10 cellular contexts compared by ENCODE assay signal in the genomic region with DNA sequence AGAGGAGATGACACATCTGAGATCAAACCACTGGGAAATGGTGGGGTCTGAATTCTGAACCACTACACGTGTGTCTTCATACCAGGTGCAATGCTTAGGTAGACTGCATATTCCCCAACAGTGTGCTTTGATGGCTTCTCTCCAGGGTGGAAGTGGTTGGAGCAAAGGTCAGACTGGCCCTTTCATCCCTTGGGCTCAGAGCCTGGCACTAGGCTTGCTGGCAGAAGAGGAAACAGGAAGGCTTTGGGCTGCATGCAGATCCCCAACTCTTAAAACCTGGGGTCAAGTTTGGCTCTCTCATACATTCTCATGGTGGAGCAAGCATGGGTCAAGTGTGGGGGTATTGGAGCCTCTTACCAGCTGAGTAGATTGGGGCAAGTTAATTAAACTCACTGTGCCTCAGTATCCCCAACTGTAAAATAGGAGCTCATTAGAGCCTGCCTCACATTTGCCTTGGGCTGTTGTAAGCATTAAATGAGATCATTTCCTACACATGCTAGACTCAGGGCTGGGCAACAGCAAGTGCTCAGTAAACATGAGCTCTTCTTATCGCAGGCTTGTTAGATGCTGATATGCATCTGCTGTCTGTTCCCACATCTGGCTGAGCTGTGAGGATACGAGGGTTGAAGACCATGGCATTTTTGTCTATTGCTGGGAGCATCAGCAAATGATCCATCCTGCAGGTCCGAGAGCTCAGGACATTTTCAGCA. TPM values are rescaled to one million over a fixed set of nuclear protein-coding genes. Genes with fewer than 3 reads are reported as not detected.
DNase-seq lines count a peak whose midpoint lies in the region; ATAC-seq lines count a peak whose summit lies in the region.
"Had no signal": no experiment of that assay in that cellular context is flagged by ENCODE, and none has a peak within 500 bp of the region (broad histone marks: within the 10 kb centered on the region; RNA-seq: fewer than 3 reads in every experiment).

No MANE protein-coding gene starts in this region.

- H3K27ac ChIP-seq in mesodermal cell (ENCODE audit: low read depth, low read length, severe bottlenecking): peak overlapping the region; percentile 62
- H3K27ac ChIP-seq: cardiac muscle cell had no signal

- peaks cover 20% of the 10 kb centered on the region for H3K4me1 ChIP-seq in mesodermal cell (ENCODE audit: control insufficient read depth, insufficient read depth, low read length, poor library complexity, severe bottlenecking)

- no peaks in the 10 kb centered on the region for H3K9me3 Mint-ChIP-seq in IgD-negative memory B cell
- no peaks in the 10 kb centered on the region for H3K9me3 Mint-ChIP-seq in activated naive CD8-positive, alpha-beta T cell treated with anti-CD3 and anti-CD28 coated beads for 36 hours

- H3K4me1 Mint-ChIP-seq in IgD-negative memory B cell: peaks cover 68 to 85% (median 78%) of the 10 kb centered on the region in 3 donors
- H3K4me1 Mint-ChIP-seq in activated naive CD8-positive, alpha-beta T cell treated with anti-CD3 and anti-CD28 coated beads for 36 hours: peaks cover 83% of the 10 kb centered on the region

- peak; percentile 43 for DNase-seq in GDM1 (lab: John Stamatoyannopoulos, UW)
- no peak for DNase-seq in activated naive CD8-positive, alpha-beta T cell treated with anti-CD3 and anti-CD28 coated beads for 36 hours
- no peak for DNase-seq in NCI-H1048 (lab: John Stamatoyannopoulos, UW)
- DNase-seq in NCI-H345 treated with DMSO at 0.1 percent for 48 hours (lab: John Stamatoyannopoulos, UW; ENCODE audit: unreplicated experiment): no peak
- DNase-seq: NCI-H2227 treated with DMSO at 0.1 percent for 48 hours had no signal

- 87 to 89% methylated on average over 3 to 4 of the region's 4 CpGs for WGBS in mesodermal cell (ENCODE audit: insufficient coverage in 2 of 2), 2 experiments

- H3K27me3 Mint-ChIP-seq in IgD-negative memory B cell: peaks cover 2% of the 10 kb centered on the region
- no peaks in the 10 kb centered on the region for H3K27me3 Mint-ChIP-seq in activated naive CD8-positive, alpha-beta T cell treated with anti-CD3 and anti-CD28 coated beads for 36 hours

- H3K36me3 Mint-ChIP-seq in IgD-negative memory B cell: peaks cover 7% of the 10 kb centered on the region
- peaks cover 26% of the 10 kb centered on the region for H3K36me3 Mint-ChIP-seq in activated naive CD8-positive, alpha-beta T cell treated with anti-CD3 and anti-CD28 coated beads for 36 hours

- H3K4me3 Mint-ChIP-seq in IgD-negative memory B cell: peak overlapping the region; percentile 78 to 92 (median 89)
- H3K4me3 Mint-ChIP-seq in activated naive CD8-positive, alpha-beta T cell treated with anti-CD3 and anti-CD28 coated beads for 36 hours: peak overlapping the region; percentile 69

- H3K4me3 ChIP-seq in mesodermal cell (ENCODE audit: extremely low read depth, insufficient read depth, low read length, poor library complexity, severe bottlenecking): no peak overlapping the region
- H3K4me3 ChIP-seq: cardiac muscle cell had no signal

- peak overlapping the region; percentile 99 to 100 (median 99) for H3K27ac Mint-ChIP-seq in IgD-negative memory B cell
- peak overlapping the region; percentile 94 for H3K27ac Mint-ChIP-seq in activated naive CD8-positive, alpha-beta T cell treated with anti-CD3 and anti-CD28 coated beads for 36 hours

- H3K9me3 ChIP-seq in mesodermal cell (ENCODE audit: control insufficient read depth, low read length): no peaks in the 10 kb centered on the region

- no peaks in the 10 kb centered on the region for H3K36me3 ChIP-seq in mesodermal cell (ENCODE audit: control insufficient read depth, insufficient read depth, low read length)
- H3K36me3 ChIP-seq: cardiac muscle cell had no signal

- ATAC-seq in GM21423 (IDR thresholded peaks at IDR 0.05; ENCODE audit: unreplicated experiment) (no peak), GM21390 (IDR thresholded peaks at IDR 0.05; ENCODE audit: unreplicated experiment) (no peak)

RNA-seq across cellular contexts. Expression of gene FAM83D, which starts 51.6 kb away (rescaled TPM):
- polyA plus RNA-seq in IgD-negative memory B cell: 0.75 TPM
- total RNA-seq in activated naive CD8-positive, alpha-beta T cell treated with anti-CD3 and anti-CD28 coated beads for 36 hours: 10 to 100 TPM; 11.8 to 14.2 TPM
- polyA plus RNA-seq in mesodermal cell (2013, experiment 1 of 2): 26.3 TPM
- 27.9 TPM for polyA plus RNA-seq in mesodermal cell (2013, experiment 2 of 2)
